In the genomic region with DNA sequence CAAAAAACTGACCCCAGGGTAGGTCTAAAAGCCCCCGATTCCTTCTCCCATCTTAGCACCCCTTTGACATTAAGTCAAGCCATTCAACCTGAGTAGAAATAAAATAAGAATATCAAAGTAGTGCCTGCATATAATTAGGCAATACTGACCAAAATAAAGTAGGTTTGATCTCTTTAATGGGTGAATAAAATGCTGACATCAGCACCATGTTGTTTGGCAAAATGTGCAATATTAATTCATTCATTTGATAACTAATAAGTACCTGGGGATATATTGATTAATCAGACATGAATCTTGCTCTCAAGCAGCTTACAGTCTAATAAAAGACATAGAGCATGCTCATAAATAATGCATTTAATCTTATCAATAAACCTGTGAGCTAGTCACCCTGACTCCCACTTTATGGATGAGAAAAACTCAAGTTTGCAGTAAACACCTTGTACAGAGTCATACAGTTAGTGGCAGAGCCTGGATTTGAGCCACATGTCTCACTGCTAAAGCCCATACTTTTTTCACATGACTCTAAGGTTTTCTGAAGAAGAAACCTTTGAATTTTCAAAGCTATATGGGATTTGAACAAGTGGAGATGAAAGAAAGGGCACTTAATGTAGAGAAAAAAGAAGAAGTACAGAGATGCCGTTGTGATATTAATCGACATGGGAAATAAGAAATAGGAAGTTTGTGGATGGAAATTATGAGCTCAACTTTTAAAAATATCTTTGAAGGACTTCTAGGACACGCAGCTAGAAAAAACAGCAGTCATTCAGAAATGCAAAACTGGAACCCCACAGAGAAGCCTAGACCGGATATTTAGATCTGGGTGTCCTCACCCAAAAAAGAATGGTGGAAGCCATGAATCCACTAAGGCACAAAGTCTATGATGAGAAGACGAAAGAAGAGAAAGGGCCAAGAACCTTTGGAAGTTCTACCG, we compare ENCODE assay signal across 15 cellular contexts.
DNase-seq lines count a peak whose midpoint lies in the region; ATAC-seq and TF ChIP-seq lines count a peak whose summit lies in the region.
"Had no signal": no experiment of that assay in that cellular context is flagged by ENCODE, and none has a peak within 500 bp of the region (broad histone marks: within the 10 kb centered on the region; RNA-seq: fewer than 3 reads in every experiment).

No MANE protein-coding gene starts in this region.

- no peaks in the 10 kb centered on the region for H3K36me3 ChIP-seq in prostate gland
- H3K36me3 ChIP-seq: MG63 had no signal

- 86% methylated on average over 7 of the region's 7 CpGs for WGBS in prostate gland

- no peak for TF ChIP-seq POLR2A in prostate gland (IDR thresholded peaks at IDR 0.05)

- H3K27me3 Mint-ChIP-seq in memory B cell = no peaks in the 10 kb centered on the region
- H3K27me3 Mint-ChIP-seq: T-helper 17 cell had no signal

- H3K4me1 ChIP-seq in prostate gland (replicated peaks) = no peaks in the 10 kb centered on the region

- no peak for TF ChIP-seq CTCF in prostate gland (IDR thresholded peaks at IDR 0.05)

- H3K9me3 ChIP-seq in prostate gland = no peaks in the 10 kb centered on the region

- peak; percentile 63 for ATAC-seq in GM21515 (IDR thresholded peaks at IDR 0.05; ENCODE audit: unreplicated experiment)
- peak; percentile 53 for ATAC-seq in memory B cell (ENCODE audit: low read depth)
- ATAC-seq in HG03469 (IDR thresholded peaks at IDR 0.05; ENCODE audit: unreplicated experiment) = no peak
- ATAC-seq: T-helper 17 cell had no signal

- peaks cover 3% of the 10 kb centered on the region for H3K9me3 Mint-ChIP-seq in memory B cell

- no peaks in the 10 kb centered on the region for H3K27me3 ChIP-seq in prostate gland (replicated peaks; ENCODE audit: insufficient read depth)
- H3K27me3 ChIP-seq: MG63 had no signal

- H3K4me3 ChIP-seq in GM08714 (ENCODE audit: low read length) (peak overlapping the region; percentile 32; the same call in 1 of the 2 replicates), prostate gland (no peak overlapping the region)
- H3K4me3 ChIP-seq: MG63 had no signal

- H3K27ac Mint-ChIP-seq in memory B cell = peak overlapping the region; percentile 86
- H3K27ac Mint-ChIP-seq: T-helper 17 cell had no signal

- peak; percentile 99 for DNase-seq in SIG-M5 (lab: John Stamatoyannopoulos, UW)
- DNase-seq in memory B cell (ENCODE audit: low spot score in 2 of 2) = no peak
- no peak for DNase-seq in prostate gland (ENCODE audit: low spot score)
- no peak for DNase-seq in SW 1271 (lab: John Stamatoyannopoulos, UW)
- DNase-seq in DMS53 treated with DMSO at 0.1 percent for 48 hours (lab: John Stamatoyannopoulos, UW; ENCODE audit: unreplicated experiment) = no peak
- DNase-seq: erythroblast, H7, MG63, NCI-H526 treated with DMSO at 0.1 percent for 48 hours, substantia nigra, T-helper 17 cell had no signal

- H3K4me1 Mint-ChIP-seq in memory B cell = peaks cover 22% of the 10 kb centered on the region
- H3K4me1 Mint-ChIP-seq: neural crest cell, T-helper 17 cell had no signal

- no peaks in the 10 kb centered on the region for H3K36me3 Mint-ChIP-seq in memory B cell

- intact Hi-C loops in prostate gland (cut with DNase I) = no loop called here

- H3K27ac ChIP-seq in prostate gland = no peak overlapping the region

- H3K4me3 Mint-ChIP-seq in memory B cell = peak overlapping the region; percentile 30
- H3K4me3 Mint-ChIP-seq: neural crest cell had no signal
